In genomic region chr1:20308569-20308968, GRCh38 we compare ENCODE assay signal across 28 cellular contexts. TPM values are rescaled to one million over a fixed set of nuclear protein-coding genes. Genes with fewer than 3 reads are reported as not detected.
"Had no signal": no experiment of that assay in that cellular context is flagged by ENCODE, and none has a peak within 500 bp of the region (broad histone marks: within the 10 kb centered on the region; RNA-seq: fewer than 3 reads in every experiment).

No MANE protein-coding gene starts in this region.

- H3K4me1 ChIP-seq: left lung, stomach, suprapubic skin, transverse colon, vagina had no signal

- H3K9me3 Mint-ChIP-seq: activated B cell treated with CpG ODN at 0.5 μM for 24 hours; activated naive CD4-positive, alpha-beta T cell treated with anti-CD3 and anti-CD28 coated beads for 36 hours; activated naive CD8-positive, alpha-beta T cell treated with anti-CD3 and anti-CD28 coated beads, Interleukin-2, amount 10 ng/mL, durations not matched to agents 7 days and 5 days; activated T-cell treated with anti-CD3 and anti-CD28 coated beads, Interleukin-2, amount 50 U/mL, for 72 hours; natural killer cell treated with Interleukin-12 subunit alpha and Interleukin-12 subunit beta and Interleukin-15 and Interleukin-18, amount 100 ng/mL, for 72 hours; stimulated activated memory B cell treated with anti-CD40 and anti-IgM and Interleukin-4, amounts not matched to agents 10 μg/mL and 1 μg/mL and 100 μg/mL, for 72 hours had no signal

- H3K4me1 Mint-ChIP-seq: activated B cell treated with CpG ODN at 0.5 μM for 24 hours; activated naive CD8-positive, alpha-beta T cell treated with anti-CD3 and anti-CD28 coated beads, Interleukin-2, amount 10 ng/mL, durations not matched to agents 7 days and 5 days; stimulated activated memory B cell treated with anti-CD40 and anti-IgM and Interleukin-4, amounts not matched to agents 10 μg/mL and 1 μg/mL and 100 μg/mL, for 72 hours had no signal

- ATAC-seq: activated T-cell treated with anti-CD3 and anti-CD28 coated beads, Interleukin-2, amount 50 U/mL, for 72 hours; left lung; natural killer cell treated with Interleukin-12 subunit alpha and Interleukin-12 subunit beta and Interleukin-15 and Interleukin-18, amount 100 ng/mL, for 72 hours; sciatic nerve; stimulated activated memory B cell treated with anti-CD40 and anti-IgM and Interleukin-4, amounts not matched to agents 10 μg/mL and 1 μg/mL and 100 μg/mL, for 72 hours had no signal

- H3K4me3 Mint-ChIP-seq: activated B cell treated with CpG ODN at 0.5 μM for 24 hours; activated naive CD4-positive, alpha-beta T cell treated with anti-CD3 and anti-CD28 coated beads for 36 hours; activated naive CD8-positive, alpha-beta T cell treated with anti-CD3 and anti-CD28 coated beads, Interleukin-2, amount 10 ng/mL, durations not matched to agents 7 days and 5 days; activated T-cell treated with anti-CD3 and anti-CD28 coated beads, Interleukin-2, amount 50 U/mL, for 72 hours; natural killer cell treated with Interleukin-12 subunit alpha and Interleukin-12 subunit beta and Interleukin-15 and Interleukin-18, amount 100 ng/mL, for 72 hours; stimulated activated memory B cell treated with anti-CD40 and anti-IgM and Interleukin-4, amounts not matched to agents 10 μg/mL and 1 μg/mL and 100 μg/mL, for 72 hours had no signal

- H3K36me3 Mint-ChIP-seq: activated naive CD8-positive, alpha-beta T cell treated with anti-CD3 and anti-CD28 coated beads, Interleukin-2, amount 10 ng/mL, durations not matched to agents 7 days and 5 days; natural killer cell treated with Interleukin-12 subunit alpha and Interleukin-12 subunit beta and Interleukin-15 and Interleukin-18, amount 100 ng/mL, for 72 hours; stimulated activated memory B cell treated with anti-CD40 and anti-IgM and Interleukin-4, amounts not matched to agents 10 μg/mL and 1 μg/mL and 100 μg/mL, for 72 hours had no signal

- H3K27ac ChIP-seq: left lung, stomach, suprapubic skin, transverse colon, vagina had no signal

- H3K27me3 ChIP-seq: transverse colon, vagina had no signal

- H3K4me3 ChIP-seq: left lung, smooth muscle cell, stomach, suprapubic skin, transverse colon, vagina had no signal

- H3K36me3 ChIP-seq: left lung, stomach, suprapubic skin, transverse colon, vagina had no signal

- H3K9me3 ChIP-seq: left lung, stomach, suprapubic skin, transverse colon, vagina had no signal

- DNase-seq: activated B cell treated with CpG ODN at 0.5 μM for 24 hours; activated CD4-positive, alpha-beta T cell treated with anti-CD3 and anti-CD28 coated beads for 4 hours; activated CD4-positive, alpha-beta T cell treated with anti-CD3 and anti-CD28 coated beads, Interleukin-2, amount 50 U/mL, for 48 hours; activated effector memory CD4-positive, alpha-beta T cell treated with Interleukin-2 at 50 U/mL for 16 hours; activated naive CD4-positive, alpha-beta T cell treated with anti-CD3 and anti-CD28 coated beads for 36 hours; activated naive CD8-positive, alpha-beta T cell treated with anti-CD3 and anti-CD28 coated beads, Interleukin-2, amount 10 ng/mL, durations not matched to agents 7 days and 5 days; activated T-cell treated with anti-CD3 and anti-CD28 coated beads, Interleukin-2, amount 50 U/mL, for 72 hours; amygdala; foreskin fibroblast; left lung; mammary epithelial cell; midbrain; stimulated activated CD4-positive, alpha-beta T cell treated with anti-CD3 and anti-CD28 coated beads, Interleukin-15, amount 100 ng/mL, for 24 hours; stomach; T-helper 9 cell; transverse colon had no signal

RNA-seq across cellular contexts. Expression of gene VWA5B1, which starts 17.9 kb away (rescaled TPM):
- total RNA-seq: activated B cell treated with CpG ODN at 0.5 μM for 24 hours; activated CD8-positive, alpha-beta memory T cell treated with anti-CD3 and anti-CD28 coated beads for 36 hours; activated naive CD4-positive, alpha-beta T cell treated with anti-CD3 and anti-CD28 coated beads for 36 hours; activated naive CD8-positive, alpha-beta T cell treated with anti-CD3 and anti-CD28 coated beads, Interleukin-2, amount 10 ng/mL, durations not matched to agents 7 days and 5 days; chondrocyte; epithelial cell of proximal tubule; fibroblast of lung; kidney epithelial cell; mammary epithelial cell; natural killer cell treated with Interleukin-12 subunit alpha and Interleukin-12 subunit beta and Interleukin-15 and Interleukin-18, amount 100 ng/mL, for 72 hours; sciatic nerve; smooth muscle cell; stomach; T-helper 1 cell treated with Interleukin-12 subunit alpha and Interleukin-12 subunit beta and Interleukin-4 antibody, amounts not matched to agents 30 ng/mL and 1 ng/mL, for 36 hours; transverse colon; vagina had no signal
- polyA plus RNA-seq: fibroblast of lung, mammary epithelial cell, smooth muscle cell, stomach had no signal
